ENCODE assay signal across 14 cellular contexts in the genomic region with DNA sequence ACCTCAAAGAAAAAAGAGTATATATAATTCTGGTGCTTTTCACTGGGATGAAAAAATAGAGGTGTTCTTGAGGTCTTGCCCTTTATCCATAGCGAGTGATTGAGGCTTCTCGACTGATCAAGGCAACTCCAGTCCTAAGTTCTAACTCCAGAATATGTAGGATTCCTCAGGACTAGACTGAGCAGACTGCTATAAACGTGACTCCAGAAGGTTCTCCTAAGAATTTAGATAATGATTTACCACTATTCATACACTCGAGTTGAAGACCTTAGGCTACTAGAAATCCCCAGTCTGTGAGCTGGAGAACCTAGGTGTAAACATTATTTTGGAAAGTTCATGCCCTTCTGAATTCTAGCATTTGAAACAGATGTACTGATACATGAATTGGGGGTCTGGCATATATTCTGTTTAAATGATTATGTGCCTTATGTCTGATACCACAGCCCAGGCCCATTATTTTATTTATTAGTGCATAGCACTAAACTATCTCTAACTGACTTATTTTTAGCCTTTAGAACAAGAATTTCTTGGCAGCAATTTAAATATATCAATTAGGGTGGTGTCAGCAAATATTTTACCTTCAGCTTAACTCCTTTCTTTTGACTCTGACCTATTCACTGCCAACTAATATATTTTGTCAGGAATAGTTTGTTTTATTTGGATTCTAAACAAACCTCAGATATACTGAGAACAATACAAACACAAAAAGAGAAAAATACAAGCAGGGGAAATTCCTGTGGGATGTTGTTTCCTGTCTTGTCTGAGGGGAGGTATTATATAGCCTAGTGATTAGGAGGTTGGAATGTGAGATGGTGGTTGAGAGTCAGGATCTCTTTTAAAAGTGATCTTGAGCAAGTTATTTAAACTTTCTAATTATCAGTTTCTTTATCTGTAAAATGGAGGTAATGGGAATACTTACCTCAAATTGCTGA.
DNase-seq lines count a peak whose midpoint lies in the region; ATAC-seq and TF ChIP-seq lines count a peak whose summit lies in the region.
"Had no signal": no experiment of that assay in that cellular context is flagged by ENCODE, and none has a peak within 500 bp of the region (broad histone marks: within the 10 kb centered on the region; RNA-seq: fewer than 3 reads in every experiment).

No MANE protein-coding gene starts in this region.

- peak overlapping the region; percentile 46 for H3K27ac ChIP-seq in 22Rv1
- peak overlapping the region in 2 of 4 donors; percentile 25 to 53 for H3K27ac ChIP-seq in body of pancreas
- peak overlapping the region; percentile 20 to 71 (median 70) for H3K27ac ChIP-seq in right lobe of liver
- H3K27ac ChIP-seq in prostate gland, result no peak overlapping the region

- TF ChIP-seq CTCF in 22Rv1 (IDR thresholded peaks at IDR 0.05) (no peak), body of pancreas (IDR thresholded peaks at IDR 0.05) (no peak), right lobe of liver (IDR thresholded peaks at IDR 0.05) (no peak), prostate gland (IDR thresholded peaks at IDR 0.05) (no peak)

- H3K27me3 ChIP-seq in body of pancreas (no peaks in the 10 kb centered on the region), right lobe of liver (no peaks in the 10 kb centered on the region), prostate gland (replicated peaks; ENCODE audit: insufficient read depth) (no peaks in the 10 kb centered on the region)
- H3K27me3 ChIP-seq: testis had no signal

- peak; percentile 83 for ATAC-seq in body of pancreas
- peak; percentile 87 to 95 (median 90) for ATAC-seq in right lobe of liver
- no peak for ATAC-seq in GM18907 (IDR thresholded peaks at IDR 0.05; ENCODE audit: unreplicated experiment)
- ATAC-seq in HG03439 (IDR thresholded peaks at IDR 0.05; ENCODE audit: unreplicated experiment), result no peak
- no peak for ATAC-seq in GM18511 (IDR thresholded peaks at IDR 0.05; ENCODE audit: unreplicated experiment)
- ATAC-seq: Right ventricle myocardium inferior had no signal

- 20 to 23% methylated on average over 4 of the region's 4 CpGs for WGBS in body of pancreas, 2 donors
- WGBS in right lobe of liver (ENCODE audit: insufficient coverage, low coverage, low lambda C conversion rate, missing lambda C conversion rate), result 21% methylated on average over 4 of the region's 4 CpGs
- WGBS in prostate gland, result 62% methylated on average over 4 of the region's 4 CpGs

- H3K9me3 ChIP-seq in body of pancreas, result no peaks in the 10 kb centered on the region
- no peaks in the 10 kb centered on the region for H3K9me3 ChIP-seq in right lobe of liver
- H3K9me3 ChIP-seq in prostate gland, result no peaks in the 10 kb centered on the region
- H3K9me3 ChIP-seq: testis had no signal

- intact Hi-C loops in body of pancreas (cut with DNase I) (no loop called here), right lobe of liver (cut with DNase I) (no loop called here), prostate gland (cut with DNase I) (no loop called here)

- DNase-seq in HT-29 (ENCODE audit: low spot score) (peak; percentile 24), body of pancreas (no peak), right lobe of liver (no peak), prostate gland (ENCODE audit: low spot score) (no peak)
- DNase-seq: activated CD4-positive, CD25-positive, alpha-beta regulatory T cell treated with anti-CD3 and anti-CD28 coated beads, Interleukin-2, amount 50 U/mL, for 72 hours; foreskin fibroblast; MM.1S; NCI-H2227 treated with DMSO at 0.1 percent for 48 hours; testis had no signal

- peaks cover 16% of the 10 kb centered on the region for H3K4me1 ChIP-seq in body of pancreas
- H3K4me1 ChIP-seq in right lobe of liver, result peaks cover 0 to 34% (median 0%) of the 10 kb centered on the region in 4 donors
- no peaks in the 10 kb centered on the region for H3K4me1 ChIP-seq in prostate gland (replicated peaks)
- H3K4me1 ChIP-seq: testis had no signal

- H3K4me3 ChIP-seq in body of pancreas, result no peak overlapping the region
- H3K4me3 ChIP-seq in right lobe of liver, result no peak overlapping the region
- no peak overlapping the region for H3K4me3 ChIP-seq in prostate gland
- H3K4me3 ChIP-seq: testis had no signal

- H3K36me3 ChIP-seq in body of pancreas (replicated peaks in 1 of 2; ENCODE audit: insufficient read depth in 1 of 2, low read depth in 2 of 2) (no peaks in the 10 kb centered on the region), right lobe of liver (no peaks in the 10 kb centered on the region), prostate gland (no peaks in the 10 kb centered on the region)

- TF ChIP-seq POLR2A in body of pancreas (IDR thresholded peaks at IDR 0.05) (no peak), right lobe of liver (IDR thresholded peaks at IDR 0.05) (no peak), prostate gland (IDR thresholded peaks at IDR 0.05) (no peak)

Comparison
In these comparisons a context has a peak if more than half of its experiments do, and no peak if none do; other contexts are left out.
1. H3K27ac ChIP-seq: peak in 22Rv1 (single experiment) and right lobe of liver (3 of 3); none in prostate gland (0 of 2).
2. ATAC-seq: peak in body of pancreas (single experiment) and right lobe of liver (4 of 4); none in GM18907 (single experiment), HG03439 (single experiment) and GM18511 (single experiment).